Comparison of ENCODE assay signal across 8 cellular contexts in genomic region chr12:123151679-123152454, GRCh38. TPM values are rescaled to one million over a fixed set of nuclear protein-coding genes. Genes with fewer than 3 reads are reported as not detected.
A peak's percentile ranks its signal among the peaks of the same experiment; 100 is the strongest.
DNase-seq lines count a peak whose midpoint lies in the region; ATAC-seq lines count a peak whose summit lies in the region.

No MANE protein-coding gene starts in this region.

- H3K4me1 ChIP-seq in effector memory CD4-positive, alpha-beta T cell (ENCODE audit: control insufficient read depth, insufficient read depth, low read length, poor library complexity, severe bottlenecking), result peaks cover 14% of the 10 kb centered on the region
- H3K4me1 ChIP-seq in neuron (ENCODE audit: insufficient read depth, low read length), result peaks cover 16% of the 10 kb centered on the region

- H3K4me3 ChIP-seq in effector memory CD4-positive, alpha-beta T cell (ENCODE audit: insufficient read depth, low read depth, low read length, poor library complexity, severe bottlenecking), result peak overlapping the region; percentile 71
- H3K4me3 ChIP-seq in neuron (ENCODE audit: low read length), result peak overlapping the region; percentile 62

- H2AFZ ChIP-seq in neuron (ENCODE audit: low read depth, low read length), result peak overlapping the region; percentile 96

- H3K27me3 ChIP-seq in effector memory CD4-positive, alpha-beta T cell (replicated peaks; ENCODE audit: control insufficient read depth, insufficient read depth, low read length, poor library complexity, severe bottlenecking), result no peaks in the 10 kb centered on the region
- no peaks in the 10 kb centered on the region for H3K27me3 ChIP-seq in neuron (ENCODE audit: insufficient read depth, low read length)

- ATAC-seq in GM21717 (IDR thresholded peaks at IDR 0.05; ENCODE audit: unreplicated experiment) (no peak), GM18511 (IDR thresholded peaks at IDR 0.05; ENCODE audit: unreplicated experiment) (no peak)

- no peaks in the 10 kb centered on the region for H3K36me3 ChIP-seq in effector memory CD4-positive, alpha-beta T cell (ENCODE audit: control insufficient read depth, insufficient read depth, low read length)
- peaks cover 12% of the 10 kb centered on the region for H3K36me3 ChIP-seq in neuron (ENCODE audit: insufficient read depth, low read length)

- in situ Hi-C loops in Caki2 (cut with HindIII; ENCODE audit: low pct_unique_long_range_greater_than_20kb, low sequenced_read_pairs), result no loop called here

- peak; percentile 34 for DNase-seq in Caki2 (ENCODE audit: low read depth)
- DNase-seq in NCI-H82 (lab: John Stamatoyannopoulos, UW), result peak; percentile 33
- DNase-seq in effector memory CD4-positive, alpha-beta T cell, result no peak
- no peak for DNase-seq in NAMALWA (ENCODE audit: low spot score)
- DNase-seq in RKO (ENCODE audit: low spot score), result no peak

- no peaks in the 10 kb centered on the region for H3K9me3 ChIP-seq in effector memory CD4-positive, alpha-beta T cell (ENCODE audit: control insufficient read depth, low read length)
- no peaks in the 10 kb centered on the region for H3K9me3 ChIP-seq in neuron (ENCODE audit: low read length)

- H3K27ac ChIP-seq in effector memory CD4-positive, alpha-beta T cell (ENCODE audit: insufficient read depth, low read length, poor library complexity, severe bottlenecking), result no peak overlapping the region

RNA-seq across cellular contexts. Expression of gene PITPNM2, which starts 1.0 kb away (rescaled TPM):
- total RNA-seq in Caki2 (2014; rRNA removed; shearing (Covaris generic); ENCODE audit: low replicate concordance), result 4.7 and 8.0 TPM in 2 replicates

Comparison
In these comparisons a context has a peak if more than half of its experiments do, and no peak if none do; other contexts are left out.
1. DNase-seq: peak in Caki2 (single experiment) and NCI-H82 (single experiment); none in effector memory CD4-positive, alpha-beta T cell (0 of 3), NAMALWA (single experiment) and RKO (single experiment).